In the genomic region with DNA sequence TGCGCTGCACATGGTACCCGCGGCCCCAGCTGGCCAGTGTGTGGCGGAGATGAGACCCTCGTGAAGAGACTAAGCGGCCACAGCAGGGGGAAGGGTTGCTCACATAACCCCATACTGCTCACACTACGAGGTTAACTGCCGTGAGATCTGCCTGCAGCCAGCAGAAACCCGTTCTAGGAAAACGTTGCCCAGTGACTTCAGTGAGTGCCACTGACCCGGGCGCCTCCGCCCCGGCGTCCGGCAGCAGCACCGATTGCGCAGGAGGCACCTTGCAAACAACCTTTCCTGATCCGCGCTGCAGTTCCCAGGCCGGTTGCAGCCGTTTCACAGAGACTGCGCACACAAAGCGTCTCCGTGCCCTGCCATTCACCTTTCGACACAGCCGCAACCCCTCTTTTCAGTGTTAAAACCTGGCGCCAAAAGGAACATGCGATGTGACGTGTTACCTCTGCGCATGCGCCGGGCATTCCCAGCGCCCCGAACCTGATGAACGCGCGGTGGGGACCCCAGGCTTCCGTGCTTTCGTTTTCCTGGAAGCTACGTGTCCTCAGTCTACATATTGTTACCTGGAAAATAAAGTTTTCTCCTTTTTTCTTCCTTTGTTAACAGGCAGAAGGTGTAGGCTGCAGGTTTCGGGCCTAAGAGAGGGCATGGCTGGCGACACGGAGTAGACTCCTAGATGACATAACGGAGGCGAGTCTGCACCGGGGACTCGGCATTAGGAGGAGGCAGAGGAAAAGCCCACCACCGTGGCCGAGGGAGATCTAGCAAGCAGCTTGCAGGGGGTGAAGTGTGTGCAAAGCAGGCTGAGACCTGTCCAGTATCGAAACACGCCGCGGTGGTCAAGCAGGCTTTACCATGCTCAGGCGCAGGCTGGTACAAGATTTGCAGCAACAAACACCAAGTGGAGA, we compare ENCODE assay signal across 7 cellular contexts. TPM values are rescaled to one million over a fixed set of nuclear protein-coding genes. Genes with fewer than 3 reads are reported as not detected.
A peak's percentile ranks its signal among the peaks of the same experiment; 100 is the strongest.
DNase-seq lines count a peak whose midpoint lies in the region; ATAC-seq and TF ChIP-seq lines count a peak whose summit lies in the region.

No MANE protein-coding gene starts in this region.

- peak overlapping the region; percentile 77 to 91 for H3K9ac ChIP-seq in duodenal mucosa (ENCODE audit: low read depth in 1 of 2, low read length in 2 of 2)

- TF ChIP-seq CTCF in lung (IDR thresholded peaks at IDR 0.05; ENCODE audit: control extremely low read depth, extremely low read depth): no peak

- H3K27me3 ChIP-seq in duodenal mucosa (ENCODE audit: control insufficient read depth in 1 of 2, insufficient read depth in 2 of 2, low read length in 2 of 2): no peaks in the 10 kb centered on the region
- H3K27me3 ChIP-seq in lung (ENCODE audit: control insufficient read depth, insufficient read depth): no peaks in the 10 kb centered on the region

- ATAC-seq in GM18858 (IDR thresholded peaks at IDR 0.05; ENCODE audit: unreplicated experiment): peak; percentile 53
- ATAC-seq in HG03095 (IDR thresholded peaks at IDR 0.05; ENCODE audit: unreplicated experiment): peak; percentile 64
- ATAC-seq in lung (ENCODE audit: insufficient read depth, low FRiP score): peak; percentile 63

- DNase-seq in NCI-H446 (lab: John Stamatoyannopoulos, UW): peak; percentile 72 to 74
- DNase-seq in activated CD4-positive, alpha-beta T cell treated with anti-CD3 and anti-CD28 coated beads, Interleukin-2, amount 50 U/mL, for 24 hours (ENCODE audit: low read depth in 1 of 2, low spot score in 1 of 2): peak; percentile 60 to 71
- peak; percentile 70 for DNase-seq in lung (ENCODE audit: low spot score)
- DNase-seq in stimulated activated CD8-positive, alpha-beta memory T cell treated with anti-CD3 and anti-CD28 coated beads, Interleukin-12 subunit alpha, Interleukin-12 subunit beta, amount 100 ng/mL, for 1 hour (ENCODE audit: low read depth): peak; percentile 45

- 5 to 8% methylated on average over 55 of the region's 55 CpGs for WGBS in lung, 2 donors

- peak overlapping the region; percentile 85 to 91 for H3K4me3 ChIP-seq in duodenal mucosa (ENCODE audit: low read depth in 1 of 2, low read length in 2 of 2)
- H3K4me3 ChIP-seq in lung: peak overlapping the region; percentile 27

- H3K9me3 ChIP-seq in duodenal mucosa (ENCODE audit: control insufficient read depth in 1 of 2, low read length in 2 of 2) (no peaks in the 10 kb centered on the region), lung (ENCODE audit: control insufficient read depth in 2 of 2, insufficient read depth in 1 of 2, low read length in 1 of 2) (no peaks in the 10 kb centered on the region)

- H3K4me1 ChIP-seq in duodenal mucosa (ENCODE audit: control insufficient read depth in 1 of 2, insufficient read depth in 2 of 2, low read length in 2 of 2): peaks cover 8 to 18% of the 10 kb centered on the region in 2 donors
- H3K4me1 ChIP-seq in lung (ENCODE audit: control insufficient read depth in 2 of 2, insufficient read depth in 2 of 2, low read length in 2 of 2): peaks cover 7 to 11% of the 10 kb centered on the region in 2 donors

- H3K36me3 ChIP-seq in duodenal mucosa (ENCODE audit: control insufficient read depth in 1 of 2, insufficient read depth in 2 of 2, low read length in 2 of 2) (peaks cover 0 to 4% of the 10 kb centered on the region in 2 donors), lung (ENCODE audit: control insufficient read depth in 2 of 2, insufficient read depth in 2 of 2, low read length in 2 of 2) (peaks cover 0 to under 1% of the 10 kb centered on the region in 2 donors)

- peak overlapping the region; percentile 68 for H3K27ac ChIP-seq in duodenal mucosa (ENCODE audit: low read depth, low read length)
- H3K27ac ChIP-seq in lung (ENCODE audit: low read depth in 1 of 2, low read length in 1 of 2): peak overlapping the region; percentile 34 to 93

RNA-seq across cellular contexts. Expression of gene VPS26C, which starts 8.9 kb away (rescaled TPM):
- total RNA-seq in lung: 10 to 100 TPM; 46.4 to 61.1 TPM
- 10 to 100 TPM; 19.8 to 39.3 TPM for polyA plus RNA-seq in lung

Comparison
In these comparisons a context has a peak if more than half of its experiments do, and no peak if none do; other contexts are left out.
1. Peak in every context shown above with its lines: DNase-seq, ATAC-seq, H3K4me3 ChIP-seq and H3K27ac ChIP-seq.